In genomic region chr19:6213696-6214585, GRCh38 we compare ENCODE assay signal across 15 cellular contexts.
DNase-seq lines count a peak whose midpoint lies in the region; FAIRE-seq and TF ChIP-seq lines count a peak whose summit lies in the region.
"Had no signal": no experiment of that assay in that cellular context is flagged by ENCODE, and none has a peak within 500 bp of the region (broad histone marks: within the 10 kb centered on the region; RNA-seq: fewer than 3 reads in every experiment).

No MANE protein-coding gene starts in this region.

- no peaks in the 10 kb centered on the region for H3K27me3 Mint-ChIP-seq in osteocyte (ENCODE audit: unreplicated experiment)
- H3K27me3 Mint-ChIP-seq in activated T-cell treated with anti-CD3 and anti-CD28 coated beads, Interleukin-2, amount 50 U/mL, for 24 hours, result no peaks in the 10 kb centered on the region

- TF ChIP-seq CTCF in D721Med (IDR thresholded peaks at IDR 0.05; ENCODE audit: insufficient read depth, missing control alignments) (no peak), GM20000 (IDR thresholded peaks at IDR 0.05; ENCODE audit: extremely low read depth, missing control alignments) (no peak), osteocyte (IDR thresholded peaks at IDR 0.05) (no peak)

- peaks cover 7% of the 10 kb centered on the region for H3K4me1 Mint-ChIP-seq in osteocyte (ENCODE audit: unreplicated experiment)
- no peaks in the 10 kb centered on the region for H3K4me1 Mint-ChIP-seq in activated T-cell treated with anti-CD3 and anti-CD28 coated beads, Interleukin-2, amount 50 U/mL, for 24 hours (ENCODE audit: low read depth)

- peaks cover 10% of the 10 kb centered on the region for H3K36me3 Mint-ChIP-seq in osteocyte (ENCODE audit: unreplicated experiment)
- peaks cover 41% of the 10 kb centered on the region for H3K36me3 Mint-ChIP-seq in activated T-cell treated with anti-CD3 and anti-CD28 coated beads, Interleukin-2, amount 50 U/mL, for 24 hours (ENCODE audit: low read depth)

- H3K4me3 Mint-ChIP-seq in osteocyte (ENCODE audit: unreplicated experiment), result no peak overlapping the region
- H3K4me3 Mint-ChIP-seq in activated T-cell treated with anti-CD3 and anti-CD28 coated beads, Interleukin-2, amount 50 U/mL, for 24 hours, result no peak overlapping the region

- no peaks in the 10 kb centered on the region for H3K9me3 Mint-ChIP-seq in osteocyte (ENCODE audit: unreplicated experiment)
- no peaks in the 10 kb centered on the region for H3K9me3 Mint-ChIP-seq in activated T-cell treated with anti-CD3 and anti-CD28 coated beads, Interleukin-2, amount 50 U/mL, for 24 hours

- no peak for FAIRE-seq in D721Med (lab: Jason Lieb, UNC)
- FAIRE-seq in frontal cortex (lab: Jason Lieb, UNC), result no peak
- FAIRE-seq: HTR-8/SVneo had no signal

- DNase-seq in D721Med (ENCODE audit: insufficient read length, low spot score), result peak; percentile 7
- DNase-seq in GM20000 (ENCODE audit: low spot score), result peak; percentile 32
- DNase-seq in frontal cortex (ENCODE audit: low spot score in 2 of 2), result peak; percentile 15 to 36
- DNase-seq in osteocyte (ENCODE audit: extremely low spot score, unreplicated experiment), result peak; percentile 81
- no peak for DNase-seq in activated T-cell treated with anti-CD3 and anti-CD28 coated beads, Interleukin-2, amount 50 U/mL, for 24 hours
- no peak for DNase-seq in NCI-H69 (lab: John Stamatoyannopoulos, UW)
- no peak for DNase-seq in activated T-cell treated with anti-CD3 and anti-CD28 coated beads, Interleukin-2, amount 50 U/mL, for 1 hour
- DNase-seq: C1 segment of cervical spinal cord, DMS53, NCI-H1436 treated with DMSO at 0.1 percent for 48 hours, NCI-H2081, NCI-H2227 treated with DMSO at 0.1 percent for 48 hours, NCI-H524 treated with DMSO at 0.1 percent for 48 hours, OCI-M1 had no signal

- H3K27ac Mint-ChIP-seq in osteocyte (ENCODE audit: unreplicated experiment), result no peak overlapping the region
- no peak overlapping the region for H3K27ac Mint-ChIP-seq in activated T-cell treated with anti-CD3 and anti-CD28 coated beads, Interleukin-2, amount 50 U/mL, for 24 hours

Comparison
In these comparisons a context has a peak if more than half of its experiments do, and no peak if none do; other contexts are left out.
1. DNase-seq: peak in D721Med (single experiment), GM20000 (single experiment), frontal cortex (2 of 2) and osteocyte (single experiment); none in activated T-cell treated with anti-CD3 and anti-CD28 coated beads, Interleukin-2, amount 50 U/mL, for 24 hours (single experiment), NCI-H69 (single experiment) and activated T-cell treated with anti-CD3 and anti-CD28 coated beads, Interleukin-2, amount 50 U/mL, for 1 hour (single experiment).